In the genomic region with DNA sequence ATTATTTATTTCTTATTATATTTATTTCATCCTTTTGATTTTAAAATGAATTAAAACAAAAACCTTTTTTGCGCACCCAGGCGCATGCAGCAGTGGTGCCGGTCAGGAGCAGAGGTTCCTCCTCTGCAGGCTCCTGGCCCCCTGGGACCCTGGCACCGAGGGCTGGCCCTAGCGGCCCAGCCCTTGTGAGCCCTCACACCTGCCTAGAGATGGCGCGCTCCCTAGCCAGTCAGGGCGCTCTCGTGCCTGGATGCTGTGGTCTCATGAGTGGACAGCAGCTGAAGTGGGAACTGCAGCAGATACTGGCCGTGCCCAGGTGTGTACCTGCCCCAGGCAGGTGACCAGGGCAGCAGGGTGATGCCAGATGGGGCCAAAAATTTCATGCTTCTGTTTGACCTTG, we compare ENCODE assay signal across 22 cellular contexts. TPM values are rescaled to one million over a fixed set of nuclear protein-coding genes. Genes with fewer than 3 reads are reported as not detected.
"Had no signal": no experiment of that assay in that cellular context is flagged by ENCODE, and none has a peak within 500 bp of the region (broad histone marks: within the 10 kb centered on the region; RNA-seq: fewer than 3 reads in every experiment).

No MANE protein-coding gene starts in this region.

- H3K36me3 ChIP-seq: MG63 had no signal

- H3K4me3 ChIP-seq: MG63 had no signal

- ATAC-seq: Panc1, T-cell, T-helper 17 cell had no signal

- H3K27ac ChIP-seq: RWPE1 had no signal

- DNase-seq: Karpas-422; KG1; MG63; NCI-H1092 treated with DMSO at 0.1 percent for 48 hours; NCI-H1436; NCI-H187 treated with DMSO at 0.1 percent for 48 hours; NCI-H2029 treated with DMSO at 0.1 percent for 48 hours; NCI-H2107; NCI-H226; NCI-H446; NCI-H524 treated with DMSO at 0.1 percent for 48 hours; NCI-H69; NK-92 treated with Interleukin-12 subunit alpha and Interleukin-12 subunit beta, amount 100 ng/mL, for 24 hours; PC-3; SK-N-SH; SW 1271; T-cell; T-helper 17 cell had no signal

- H3K9ac ChIP-seq: SK-N-SH had no signal

- H3K27me3 ChIP-seq: MG63 had no signal

- H3K9me3 ChIP-seq: MG63, SK-N-SH had no signal

- H3K4me2 ChIP-seq: SK-N-SH had no signal

RNA-seq across cellular contexts. Expression of gene RET, which starts 13.8 kb away (rescaled TPM):
- total RNA-seq: HT-29, PC-3, SK-MEL-5 had no signal
